Comparison of ENCODE assay signal across 11 cellular contexts in genomic region chr11:66462010-66462409, GRCh38. TPM values are rescaled to one million over a fixed set of nuclear protein-coding genes. Genes with fewer than 3 reads are reported as not detected.
"Had no signal": no experiment of that assay in that cellular context is flagged by ENCODE, and none has a peak within 500 bp of the region (broad histone marks: within the 10 kb centered on the region; RNA-seq: fewer than 3 reads in every experiment).

No MANE protein-coding gene starts in this region.

- H3K27ac Mint-ChIP-seq: HFFc6 had no signal

- H3K4me1 ChIP-seq: HAP-1 had no signal

- DNase-seq: GM23248, GOT3, H7, HFFc6, IMR-90, KBM-7 had no signal

- H2AFZ ChIP-seq: GM23248 had no signal

- H3K4me3 ChIP-seq: GM23248, HAP-1 had no signal

- H3K9me3 ChIP-seq: HAP-1 had no signal

- ATAC-seq: HCT116 had no signal

- H3K27ac ChIP-seq: GM23248, HL-60 had no signal

- H3K9ac ChIP-seq: GM23248 had no signal

- H3K36me3 ChIP-seq: HAP-1 had no signal

- H3K4me3 Mint-ChIP-seq: HFFc6 had no signal

RNA-seq across cellular contexts. Expression of gene NPAS4, which starts 41.2 kb away (rescaled TPM):
- total RNA-seq: GM23248, H4, H7, HT1080 had no signal
- polyA plus RNA-seq: GM23248 had no signal
